Comparison of ENCODE assay signal across 19 cellular contexts in the genomic region with DNA sequence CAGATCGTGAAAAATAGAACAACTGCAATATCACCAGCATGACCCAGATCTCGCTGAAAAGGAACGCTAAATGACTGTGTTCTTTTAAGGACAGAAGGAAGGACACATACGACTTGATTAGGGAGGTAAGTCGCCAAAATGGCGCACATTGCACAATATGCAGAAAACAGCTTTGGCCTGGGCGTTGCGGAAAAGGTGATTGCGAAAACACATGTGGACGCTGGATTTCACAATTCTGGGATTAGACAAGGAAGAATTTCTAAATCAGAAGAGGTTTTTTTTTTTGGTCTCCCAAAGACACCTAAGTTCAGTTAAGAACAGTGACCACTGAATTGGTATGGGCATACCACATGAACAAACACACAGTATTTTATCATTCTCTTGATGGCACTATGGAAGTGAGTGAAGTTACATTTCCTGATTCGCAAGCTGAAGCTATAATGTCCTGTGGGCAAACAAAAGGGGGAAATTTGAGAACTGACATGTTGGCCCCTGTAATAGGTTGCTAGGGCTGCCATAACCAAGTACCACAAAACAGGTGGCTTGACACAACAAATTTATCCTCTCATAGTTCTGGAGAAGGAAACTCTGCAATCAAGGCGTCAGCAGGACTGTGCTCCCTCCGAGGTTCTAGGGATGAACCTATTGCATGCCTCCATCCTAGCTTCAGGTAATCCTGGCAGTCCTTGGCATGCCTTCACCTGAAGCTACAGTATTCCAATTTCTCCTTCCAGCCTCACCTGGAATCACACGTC. TPM values are rescaled to one million over a fixed set of nuclear protein-coding genes. Genes with fewer than 3 reads are reported as not detected.
DNase-seq lines count a peak whose midpoint lies in the region; TF ChIP-seq lines count a peak whose summit lies in the region.
"Had no signal": no experiment of that assay in that cellular context is flagged by ENCODE, and none has a peak within 500 bp of the region (broad histone marks: within the 10 kb centered on the region; RNA-seq: fewer than 3 reads in every experiment).

No MANE protein-coding gene starts in this region.

- H3K4me3 ChIP-seq in PC-9 (no peak overlapping the region), foreskin fibroblast (ENCODE audit: low read depth in 1 of 2, low read length in 2 of 2) (no peak overlapping the region)
- H3K4me3 ChIP-seq: right atrium auricular region, SK-N-MC, transverse colon had no signal

- TF ChIP-seq CTCF in PC-9 (conservative IDR thresholded peaks at IDR 0.05) (no peak), foreskin fibroblast (IDR thresholded peaks at IDR 0.05; ENCODE audit: low read depth, low read length) (no peak)

- H4K20me1 ChIP-seq in PC-9 (ENCODE audit: insufficient read depth) = no peaks in the 10 kb centered on the region

- intact Hi-C loops in PC-9 (cut with micrococcal nuclease; ENCODE audit: unreplicated experiment) = no loop called here

- peaks cover 3% of the 10 kb centered on the region for H3F3A ChIP-seq in PC-9 (ENCODE audit: insufficient read depth, low read depth)

- no peaks in the 10 kb centered on the region for H3K9me2 ChIP-seq in PC-9 (ENCODE audit: insufficient read depth)

- H3K79me2 ChIP-seq in PC-9 (ENCODE audit: low read depth) = no peaks in the 10 kb centered on the region

- H3K27me3 ChIP-seq in PC-9 (ENCODE audit: insufficient read depth, low read depth) = no peaks in the 10 kb centered on the region
- H3K27me3 ChIP-seq: right atrium auricular region had no signal

- DNase-seq in NCI-H748 (lab: John Stamatoyannopoulos, UW; ENCODE audit: unreplicated experiment) (peak; percentile 66), NCI-H748 treated with DMSO at 0.1 percent for 48 hours (lab: John Stamatoyannopoulos, UW) (no peak), PC-9 (no peak), foreskin fibroblast (peak; percentile 14 to 18), mesenteric fat pad (ENCODE audit: low spot score) (no peak), NCI-H345 treated with DMSO at 0.1 percent for 48 hours (lab: John Stamatoyannopoulos, UW; ENCODE audit: unreplicated experiment) (no peak), glomerular visceral epithelial cell (ENCODE audit: extremely low spot score) (no peak), NCI-H1436 (lab: John Stamatoyannopoulos, UW) (no peak)
- DNase-seq: activated CD8-positive, alpha-beta memory T cell treated with anti-CD3 and anti-CD28 coated beads for 24 hours; activated effector memory CD4-positive, alpha-beta T cell treated with Interleukin-2 at 50 U/mL for 16 hours; GF-D8; left ventricle myocardium superior; NCI-H1436 treated with DMSO at 0.1 percent for 48 hours; stimulated activated CD4-positive, alpha-beta T cell treated with anti-CD3 and anti-CD28 coated beads, Interleukin-2, amount 100 ng/mL, for 48 hours; transverse colon had no signal

- BruUV-seq in PC-9 (replicated peaks; lab: Mats Ljungman, UMichigan) = TSS peak; percentile 17

- no peak overlapping the region for H3K27ac ChIP-seq in PC-9
- H3K27ac ChIP-seq: right atrium auricular region, SK-N-MC, transverse colon had no signal

- CTCF ChIA-PET in PC-9 (lab: Charles Lee) = no interaction called here

- H3K9me3 ChIP-seq in PC-9 (ENCODE audit: insufficient read depth, low read depth) = no peaks in the 10 kb centered on the region
- H3K9me3 ChIP-seq: right atrium auricular region, transverse colon had no signal

- no peak overlapping the region for H3K4me2 ChIP-seq in PC-9

- H3K36me3 ChIP-seq in PC-9 (ENCODE audit: low read depth) = no peaks in the 10 kb centered on the region
- H3K36me3 ChIP-seq: right atrium auricular region, transverse colon had no signal

- H2AFZ ChIP-seq in PC-9 = no peak overlapping the region

- peaks cover 5% of the 10 kb centered on the region for H3K4me1 ChIP-seq in PC-9 (replicated peaks; ENCODE audit: insufficient read depth)
- H3K4me1 ChIP-seq: right atrium auricular region, transverse colon had no signal

- POLR2A ChIA-PET in PC-9 (lab: Charles Lee; ENCODE audit: unreplicated experiment) = no interaction called here

RNA-seq across cellular contexts. Expression of gene ERICH2, which starts 25.8 kb away (rescaled TPM):
- total RNA-seq in PC-9 (2021) (1.7 and 2.0 TPM in 2 replicates), mesenteric fat pad (not detected)
- total RNA-seq: A673, HT1080, right atrium auricular region, transverse colon had no signal

RNA-seq across cellular contexts. Expression of gene SP5, which starts 29.3 kb away (rescaled TPM):
- 1.9 and 7.3 TPM in 2 replicates for total RNA-seq in PC-9 (2021)
- total RNA-seq in mesenteric fat pad = 0.26 TPM
- total RNA-seq: A673, HT1080 had no signal

Comparison
In these comparisons a context has a peak if more than half of its experiments do, and no peak if none do; other contexts are left out.
1. DNase-seq: peak in NCI-H748 (single experiment) and foreskin fibroblast (2 of 2); none in NCI-H748 treated with DMSO at 0.1 percent for 48 hours (single experiment), PC-9 (0 of 2), mesenteric fat pad (single experiment), NCI-H345 treated with DMSO at 0.1 percent for 48 hours (single experiment), glomerular visceral epithelial cell (single experiment) and NCI-H1436 (single experiment).